ENCODE assay signal across 19 cellular contexts in the genomic region with DNA sequence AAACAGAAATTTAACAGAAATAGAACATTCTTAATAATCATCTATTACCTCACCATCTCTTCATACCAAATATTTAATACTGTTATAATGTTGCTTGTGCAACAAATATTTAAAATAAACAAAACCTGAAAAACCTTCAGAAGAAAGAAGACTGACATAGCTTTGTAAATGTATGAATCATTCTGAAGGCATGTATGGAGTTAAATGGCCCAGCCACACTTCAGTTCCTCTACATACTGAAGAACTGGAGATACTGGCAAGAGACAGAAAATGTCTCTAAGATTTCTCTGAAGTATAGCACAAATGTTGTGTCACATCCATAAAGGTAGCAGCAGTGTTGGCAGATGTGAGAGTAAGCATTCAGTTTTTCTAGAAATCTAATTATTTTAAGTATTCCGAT.
DNase-seq lines count a peak whose midpoint lies in the region; ATAC-seq, FAIRE-seq and TF ChIP-seq lines count a peak whose summit lies in the region.
"Had no signal": no experiment of that assay in that cellular context is flagged by ENCODE, and none has a peak within 500 bp of the region (broad histone marks: within the 10 kb centered on the region; RNA-seq: fewer than 3 reads in every experiment).

No MANE protein-coding gene starts in this region.

- no peaks in the 10 kb centered on the region for H3K9me1 ChIP-seq in K562 (ENCODE audit: control insufficient read depth, insufficient read depth, low read length)

- H3K4me2 ChIP-seq in K562 (ENCODE audit: insufficient read depth, low read length) (peak overlapping the region; percentile 5; the same call in 1 of the 2 replicates), PC-9 (no peak overlapping the region)

- CTCF ChIA-PET in K562 (lab: Yijun Ruan, JAX; ENCODE audit: low intra/inter-chr PET ratio): no interaction called here
- CTCF ChIA-PET in PC-9 (lab: Charles Lee): no interaction called here

- POLR2A ChIA-PET in K562 (lab: Yijun Ruan, JAX): interaction anchor here (0.6 to 1.4 kb wide), 3 partner anchors 10 to 55 kb away, joined by 3 to 4 read pairs (median 4); no protein-coding TSS in a partner anchor
- POLR2A ChIA-PET in PC-9 (lab: Charles Lee; ENCODE audit: unreplicated experiment): interaction anchor here (0.6 kb wide), 1 partner anchor 69 kb away, joined by 5 read pairs; no protein-coding TSS in a partner anchor

- WGBS in K562 (ENCODE audit: insufficient coverage, low coverage, missing lambda C conversion rate): no CpG with 5 or more reads among the region's 1 CpG
- 73 to 76% methylated on average over 1 of the region's 1 CpG for WGBS in pancreas, 2 donors

- no peaks in the 10 kb centered on the region for H3F3A ChIP-seq in PC-9 (ENCODE audit: insufficient read depth, low read depth)

- H3K4me1 ChIP-seq in K562 (replicated peaks in 1 of 2; ENCODE audit: control insufficient read depth in 2 of 2, insufficient read depth in 2 of 2, low read length in 2 of 2) (peaks cover 0 to 8% of the 10 kb centered on the region in 2 experiments; a peak in 1 of 5 replicates), pancreas (no peaks in the 10 kb centered on the region), PC-9 (replicated peaks; ENCODE audit: insufficient read depth) (peaks cover 17% of the 10 kb centered on the region)
- H3K4me1 ChIP-seq: BE2C, HAP-1 had no signal

- H2AFZ ChIP-seq in K562 (ENCODE audit: low read depth, low read length) (no peak overlapping the region), PC-9 (no peak overlapping the region)

- TF ChIP-seq CTCF in K562 (IDR thresholded peaks at IDR 0.05 in 2 of 3, conservative IDR thresholded peaks at IDR 0.05 in 1 of 3; ENCODE audit: insufficient read depth in 2 of 3, low read depth in 1 of 3, low read length in 3 of 3) (no peak), pancreas (IDR thresholded peaks at IDR 0.05) (no peak), PC-9 (conservative IDR thresholded peaks at IDR 0.05) (no peak)

- H3K36me3 ChIP-seq in K562 (ENCODE audit: control insufficient read depth, insufficient read depth, low read length) (peaks cover 21% of the 10 kb centered on the region; the same call in 2 of the 3 replicates), pancreas (no peaks in the 10 kb centered on the region), PC-9 (ENCODE audit: low read depth) (no peaks in the 10 kb centered on the region)
- H3K36me3 ChIP-seq: BE2C, HAP-1 had no signal

- TF ChIP-seq POLR2A in K562 (conservative IDR thresholded peaks at IDR 0.05): no peak

- BruUV-seq in K562 (replicated peaks; lab: Mats Ljungman, UMichigan) (no TSS peak), PC-9 (replicated peaks; lab: Mats Ljungman, UMichigan) (no TSS peak)

- H3K79me2 ChIP-seq in K562 (ENCODE audit: control insufficient read depth, insufficient read depth, low read length): peaks cover 76% of the 10 kb centered on the region
- H3K79me2 ChIP-seq in PC-9 (ENCODE audit: low read depth): no peaks in the 10 kb centered on the region

- H3K27me3 ChIP-seq in K562 (ENCODE audit: control insufficient read depth in 2 of 2, insufficient read depth in 2 of 2, low read length in 2 of 2): no peaks in the 10 kb centered on the region
- no peaks in the 10 kb centered on the region for H3K27me3 ChIP-seq in pancreas
- no peaks in the 10 kb centered on the region for H3K27me3 ChIP-seq in PC-9 (ENCODE audit: insufficient read depth, low read depth)
- H3K27me3 ChIP-seq: BE2C had no signal

- DNase-seq in COLO829 (ENCODE audit: low spot score) (peak; percentile 8), LHCN-M2 (ENCODE audit: low read depth) (peak; percentile 4), K562 (ENCODE audit: extremely low read depth in 1 of 4, low spot score in 3 of 4) (no peak), pancreas (no peak), PC-9 (no peak), DMS 273 treated with DMSO at 0.1 percent for 48 hours (lab: John Stamatoyannopoulos, UW) (no peak)
- DNase-seq: BE2C; CD4-positive, alpha-beta memory T cell; EL; KBM-7; MM.1S; NCI-H1105; NCI-H187; NCI-H69; NK-92 treated with Interleukin-12 subunit alpha and Interleukin-12 subunit beta, amount 100 ng/mL, for 24 hours; OCI-M1; SHP77 had no signal

- intact Hi-C loops in K562 (cut with micrococcal nuclease) (loop anchor here (10.0 kb wide), 2 partner anchors 132 to 212 kb away; no protein-coding TSS in a partner anchor), pancreas (cut with DNase I) (no loop called here), PC-9 (cut with micrococcal nuclease; ENCODE audit: unreplicated experiment) (loop anchor here (5.0 kb wide), 1 partner anchor 40 kb away; no protein-coding TSS in a partner anchor)

- no peak for TF ChIP-seq EP300 in K562 (IDR thresholded peaks at IDR 0.05; ENCODE audit: low read length)

- H3K27ac ChIP-seq in K562 (ENCODE audit: extremely low read depth, low read depth, low read length) (no peak overlapping the region), pancreas (no peak overlapping the region), PC-9 (no peak overlapping the region)

- in situ Hi-C loops in K562 (cut with MboI): no loop called here

- H3K4me3 ChIP-seq in K562: no peak overlapping the region
- H3K4me3 ChIP-seq in pancreas: no peak overlapping the region
- no peak overlapping the region for H3K4me3 ChIP-seq in PC-9
- H3K4me3 ChIP-seq: HAP-1 had no signal

- H4K20me1 ChIP-seq in K562 (replicated peaks; ENCODE audit: control insufficient read depth, insufficient read depth, low read length) (0 out of 2 replicates have a peak, but pooled peaks cover 3% of the 10 kb centered on the region), PC-9 (ENCODE audit: insufficient read depth) (no peaks in the 10 kb centered on the region)

- FAIRE-seq in K562 (lab: Jason Lieb, UNC) (no peak), pancreas (lab: Jason Lieb, UNC) (peak; percentile 80)

- H3K9me2 ChIP-seq in PC-9 (ENCODE audit: insufficient read depth): no peaks in the 10 kb centered on the region; the same call in 1 of the 2 replicates

- H3K9ac ChIP-seq in K562 (ENCODE audit: insufficient read depth in 1 of 2, low read depth in 2 of 2, low read length in 2 of 2): no peak overlapping the region

- ATAC-seq in K562 (peak; percentile 11; the same call in 1 of the 3 replicates), pancreas (no peak), GM19452 (IDR thresholded peaks at IDR 0.05; ENCODE audit: unreplicated experiment) (no peak)

- TF ChIP-seq RAD21 in K562 (CRISPR knock-in tag; conservative IDR thresholded peaks at IDR 0.05 in 1 of 2, IDR thresholded peaks at IDR 0.05 in 1 of 2): no peak

- H3K9me3 ChIP-seq in K562 (replicated peaks; ENCODE audit: control insufficient read depth, insufficient read depth, low read depth, low read length): no peaks in the 10 kb centered on the region
- H3K9me3 ChIP-seq in pancreas: no peaks in the 10 kb centered on the region
- H3K9me3 ChIP-seq in PC-9 (ENCODE audit: insufficient read depth, low read depth): no peaks in the 10 kb centered on the region
- H3K9me3 ChIP-seq: BE2C, HAP-1 had no signal

TF ChIP-seq in K562, 482 proteins besides CTCF, POLR2A, EP300 and RAD21 (continues in another document):
- no peak for TF ChIP-seq ZNF24 (IDR thresholded peaks at IDR 0.05)
- no peak for TF ChIP-seq ZNF707 (CRISPR knock-in tag; conservative IDR thresholded peaks at IDR 0.05)
- TF ChIP-seq, protein P1, sequence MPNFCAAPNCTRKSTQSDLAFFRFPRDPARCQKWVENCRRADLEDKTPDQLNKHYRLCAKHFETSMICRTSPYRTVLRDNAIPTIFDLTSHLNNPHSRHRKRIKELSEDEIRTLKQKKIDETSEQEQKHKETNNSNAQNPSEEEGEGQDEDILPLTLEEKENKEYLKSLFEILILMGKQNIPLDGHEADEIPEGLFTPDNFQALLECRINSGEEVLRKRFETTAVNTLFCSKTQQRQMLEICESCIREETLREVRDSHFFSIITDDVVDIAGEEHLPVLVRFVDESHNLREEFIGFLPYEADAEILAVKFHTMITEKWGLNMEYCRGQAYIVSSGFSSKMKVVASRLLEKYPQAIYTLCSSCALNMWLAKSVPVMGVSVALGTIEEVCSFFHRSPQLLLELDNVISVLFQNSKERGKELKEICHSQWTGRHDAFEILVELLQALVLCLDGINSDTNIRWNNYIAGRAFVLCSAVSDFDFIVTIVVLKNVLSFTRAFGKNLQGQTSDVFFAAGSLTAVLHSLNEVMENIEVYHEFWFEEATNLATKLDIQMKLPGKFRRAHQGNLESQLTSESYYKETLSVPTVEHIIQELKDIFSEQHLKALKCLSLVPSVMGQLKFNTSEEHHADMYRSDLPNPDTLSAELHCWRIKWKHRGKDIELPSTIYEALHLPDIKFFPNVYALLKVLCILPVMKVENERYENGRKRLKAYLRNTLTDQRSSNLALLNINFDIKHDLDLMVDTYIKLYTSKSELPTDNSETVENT (CRISPR knock-in tag; IDR thresholded peaks at IDR 0.05): no peak
- TF ChIP-seq, protein P2, sequence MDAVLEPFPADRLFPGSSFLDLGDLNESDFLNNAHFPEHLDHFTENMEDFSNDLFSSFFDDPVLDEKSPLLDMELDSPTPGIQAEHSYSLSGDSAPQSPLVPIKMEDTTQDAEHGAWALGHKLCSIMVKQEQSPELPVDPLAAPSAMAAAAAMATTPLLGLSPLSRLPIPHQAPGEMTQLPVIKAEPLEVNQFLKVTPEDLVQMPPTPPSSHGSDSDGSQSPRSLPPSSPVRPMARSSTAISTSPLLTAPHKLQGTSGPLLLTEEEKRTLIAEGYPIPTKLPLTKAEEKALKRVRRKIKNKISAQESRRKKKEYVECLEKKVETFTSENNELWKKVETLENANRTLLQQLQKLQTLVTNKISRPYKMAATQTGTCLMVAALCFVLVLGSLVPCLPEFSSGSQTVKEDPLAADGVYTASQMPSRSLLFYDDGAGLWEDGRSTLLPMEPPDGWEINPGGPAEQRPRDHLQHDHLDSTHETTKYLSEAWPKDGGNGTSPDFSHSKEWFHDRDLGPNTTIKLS (IDR thresholded peaks at IDR 0.05; ENCODE audit: borderline replicate concordance, low read depth): no peak
- TF ChIP-seq, protein P3, sequence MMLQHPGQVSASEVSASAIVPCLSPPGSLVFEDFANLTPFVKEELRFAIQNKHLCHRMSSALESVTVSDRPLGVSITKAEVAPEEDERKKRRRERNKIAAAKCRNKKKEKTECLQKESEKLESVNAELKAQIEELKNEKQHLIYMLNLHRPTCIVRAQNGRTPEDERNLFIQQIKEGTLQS (IDR thresholded peaks at IDR 0.05): no peak
- TF ChIP-seq, protein P3 (CRISPR knock-in tag; conservative IDR thresholded peaks at IDR 0.05): no peak
- no peak for TF ChIP-seq MCM7 (IDR thresholded peaks at IDR 0.05)
- TF ChIP-seq ZNF766 (CRISPR knock-in tag; conservative IDR thresholded peaks at IDR 0.05): no peak
- TF ChIP-seq HMG20B (CRISPR knock-in tag; IDR thresholded peaks at IDR 0.05): no peak
- no peak for TF ChIP-seq LEF1 (IDR thresholded peaks at IDR 0.05)
- no peak for TF ChIP-seq POLR2AphosphoS5 (IDR thresholded peaks at IDR 0.05; ENCODE audit: control insufficient read depth, insufficient read depth, low read depth, low read length)

Comparison
In these comparisons a context has a peak if more than half of its experiments do, and no peak if none do; other contexts are left out.
1. DNase-seq: peak in COLO829 (single experiment) and LHCN-M2 (single experiment); none in K562 (0 of 4), pancreas (0 of 6), PC-9 (0 of 2) and DMS 273 treated with DMSO at 0.1 percent for 48 hours (single experiment).
2. intact Hi-C loops: an anchor here in K562 (10.0 kb wide) and PC-9 (5.0 kb wide); none called in pancreas.